22 cellular contexts compared by ENCODE assay signal in the genomic region with DNA sequence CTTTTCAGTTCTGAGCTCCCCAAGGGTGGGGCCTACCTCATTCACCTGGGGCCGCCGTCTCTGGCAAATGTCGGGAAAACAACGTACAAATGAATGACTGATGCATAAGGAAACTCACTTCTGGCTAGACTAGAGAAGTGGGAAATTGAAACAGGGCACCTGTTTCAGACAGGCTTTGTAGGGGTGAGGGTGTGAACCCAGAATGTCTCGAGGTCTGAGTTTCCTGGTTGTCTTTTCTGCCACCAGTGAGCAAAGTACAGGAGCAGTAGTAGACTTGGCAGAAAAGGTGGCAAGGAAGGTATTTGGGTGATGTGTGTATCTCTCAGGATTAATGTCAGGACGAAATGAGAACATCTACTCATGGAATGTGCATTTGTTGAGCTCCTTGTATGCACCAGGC.
A peak's percentile ranks its signal among the peaks of the same experiment; 100 is the strongest.
DNase-seq lines count a peak whose midpoint lies in the region; ATAC-seq, FAIRE-seq and TF ChIP-seq lines count a peak whose summit lies in the region.
"Had no signal": no experiment of that assay in that cellular context is flagged by ENCODE, and none has a peak within 500 bp of the region (broad histone marks: within the 10 kb centered on the region; RNA-seq: fewer than 3 reads in every experiment).

No MANE protein-coding gene starts in this region.

- H3K79me2 ChIP-seq in OCI-LY3 (ENCODE audit: low read length), result no peaks in the 10 kb centered on the region
- H3K79me2 ChIP-seq in trophoblast cell (ENCODE audit: control insufficient read depth, insufficient read depth, low read length, poor library complexity), result no peaks in the 10 kb centered on the region

- H4K20me1 ChIP-seq in OCI-LY3 (ENCODE audit: insufficient read depth, low read length), result no peaks in the 10 kb centered on the region

- peak overlapping the region; percentile 17 for H3K23ac ChIP-seq in trophoblast cell (ENCODE audit: low read length)

- no peak overlapping the region for H2AK5ac ChIP-seq in trophoblast cell (ENCODE audit: low read length)

- DNase-seq in GM19239 (ENCODE audit: insufficient read length, low spot score), result no peak
- DNase-seq in trophoblast cell, result no peak
- no peak for DNase-seq in NCI-H510A treated with DMSO at 0.1 percent for 48 hours (lab: John Stamatoyannopoulos, UW)
- DNase-seq in left ventricle myocardium inferior, result no peak
- DNase-seq: ACHN; BE2C; C1 segment of cervical spinal cord; CD4-positive, CD25-positive, alpha-beta regulatory T cell; CD8-positive, alpha-beta memory T cell; COR-L47; DMS 273 treated with DMSO at 0.1 percent for 48 hours; DMS53; DND-41; EL; GM23248 had no signal

- H3K4me3 ChIP-seq in OCI-LY3 (ENCODE audit: low read length) (peak overlapping the region; percentile 32), trophoblast cell (ENCODE audit: low read depth, low read length) (no peak overlapping the region), left ventricle myocardium inferior (no peak overlapping the region)
- H3K4me3 ChIP-seq: GM23248, HAP-1 had no signal

- no peak overlapping the region for H3K18ac ChIP-seq in trophoblast cell (ENCODE audit: low read length)

- H2AFZ ChIP-seq in OCI-LY3 (ENCODE audit: low read depth, low read length) (no peak overlapping the region), trophoblast cell (ENCODE audit: insufficient read depth, low read length, poor library complexity) (no peak overlapping the region)
- H2AFZ ChIP-seq: GM23248 had no signal

- peak overlapping the region; percentile 72 for H3K4me2 ChIP-seq in OCI-LY3 (ENCODE audit: low read length)
- H3K4me2 ChIP-seq in trophoblast cell (ENCODE audit: low read length), result no peak overlapping the region

- H3K27ac ChIP-seq in OCI-LY3 (ENCODE audit: low read length) (peak overlapping the region; percentile 9; the same call in 1 of the 2 replicates), trophoblast cell (ENCODE audit: low read depth, low read length) (no peak overlapping the region), left ventricle myocardium inferior (replicated peaks) (no peak overlapping the region)
- H3K27ac ChIP-seq: GM23248 had no signal

- H3K27me3 ChIP-seq in OCI-LY3 (ENCODE audit: low read depth, low read length) (peaks cover 60% of the 10 kb centered on the region), trophoblast cell (ENCODE audit: insufficient read depth, low read length) (no peaks in the 10 kb centered on the region), left ventricle myocardium inferior (ENCODE audit: low read depth) (peaks cover 3% of the 10 kb centered on the region)
- H3K27me3 ChIP-seq: BE2C had no signal

- no peaks in the 10 kb centered on the region for H3K9me3 ChIP-seq in OCI-LY3 (ENCODE audit: insufficient read depth, low read length)
- H3K9me3 ChIP-seq in trophoblast cell (ENCODE audit: insufficient read depth, low read depth, low read length), result no peaks in the 10 kb centered on the region
- H3K9me3 ChIP-seq in left ventricle myocardium inferior (replicated peaks), result no peaks in the 10 kb centered on the region
- H3K9me3 ChIP-seq: BE2C, HAP-1 had no signal

- no peak overlapping the region for H2BK120ac ChIP-seq in trophoblast cell (ENCODE audit: insufficient read depth, low read length, poor library complexity)

- no peak overlapping the region for H4K8ac ChIP-seq in trophoblast cell (ENCODE audit: low read depth, low read length)

- no peak overlapping the region for H4K91ac ChIP-seq in trophoblast cell (ENCODE audit: low read depth, low read length)

- TF ChIP-seq CTCF in OCI-LY3 (IDR thresholded peaks at IDR 0.05; ENCODE audit: low read depth, low read length) (no peak), left ventricle myocardium inferior (IDR thresholded peaks at IDR 0.05; ENCODE audit: borderline replicate concordance) (no peak)

- H3K4ac ChIP-seq in trophoblast cell (ENCODE audit: low read depth, low read length), result no peak overlapping the region

- FAIRE-seq in GM19239 (lab: Jason Lieb, UNC), result peak; percentile 33
- FAIRE-seq: A204.1, GM12891, HepG2 had no signal

- H3K9ac ChIP-seq in OCI-LY3 (ENCODE audit: low read length) (no peak overlapping the region), trophoblast cell (ENCODE audit: low read length) (no peak overlapping the region)
- H3K9ac ChIP-seq: GM23248 had no signal

- no CpG with 5 or more reads among the region's 6 CpGs for WGBS in trophoblast cell (ENCODE audit: extremely low coverage, insufficient coverage, insufficient read length)

- no peak overlapping the region for H4K12ac ChIP-seq in trophoblast cell (ENCODE audit: low read depth, low read length)

- peaks cover 3% of the 10 kb centered on the region for H3K36me3 ChIP-seq in OCI-LY3 (replicated peaks; ENCODE audit: low read depth, low read length)
- no peaks in the 10 kb centered on the region for H3K36me3 ChIP-seq in trophoblast cell (ENCODE audit: control insufficient read depth in 1 of 2, insufficient read depth in 2 of 2, low read length in 2 of 2)
- no peaks in the 10 kb centered on the region for H3K36me3 ChIP-seq in left ventricle myocardium inferior
- H3K36me3 ChIP-seq: BE2C, HAP-1 had no signal

- peak; percentile 27 for ATAC-seq in GM18867 (IDR thresholded peaks at IDR 0.05; ENCODE audit: unreplicated experiment)
- ATAC-seq in GM21717 (IDR thresholded peaks at IDR 0.05; ENCODE audit: unreplicated experiment), result no peak
- ATAC-seq: HepG2 had no signal

- H3K14ac ChIP-seq in trophoblast cell (ENCODE audit: low read length), result no peak overlapping the region

- no peak overlapping the region for H2BK5ac ChIP-seq in trophoblast cell (ENCODE audit: low read depth, low read length, poor library complexity)

- intact Hi-C loops in left ventricle myocardium inferior (cut with micrococcal nuclease), result no loop called here

- H3K4me1 ChIP-seq in OCI-LY3 (ENCODE audit: low read length) (peaks cover 64% of the 10 kb centered on the region), trophoblast cell (ENCODE audit: control insufficient read depth in 1 of 2, insufficient read depth in 2 of 2, low read length in 2 of 2) (peaks cover 0 to 3% of the 10 kb centered on the region in 2 experiments), left ventricle myocardium inferior (no peaks in the 10 kb centered on the region)
- H3K4me1 ChIP-seq: BE2C, HAP-1 had no signal

- H3K79me1 ChIP-seq in trophoblast cell (ENCODE audit: low read length), result no peaks in the 10 kb centered on the region

- no peak overlapping the region for H2BK12ac ChIP-seq in trophoblast cell (ENCODE audit: low read length)
